ENCODE assay signal across 25 cellular contexts in genomic region chr2:2808551-2809058, GRCh38.
DNase-seq lines count a peak whose midpoint lies in the region; FAIRE-seq and TF ChIP-seq lines count a peak whose summit lies in the region.
"Had no signal": no experiment of that assay in that cellular context is flagged by ENCODE, and none has a peak within 500 bp of the region (broad histone marks: within the 10 kb centered on the region; RNA-seq: fewer than 3 reads in every experiment).

No MANE protein-coding gene starts in this region.

- no peaks in the 10 kb centered on the region for H3K27me3 ChIP-seq in endodermal cell (ENCODE audit: control insufficient read depth, insufficient read depth, low read length, poor library complexity, severe bottlenecking)
- H3K27me3 ChIP-seq: BLaER1 had no signal

- no peak overlapping the region for H3K27ac ChIP-seq in endodermal cell (ENCODE audit: low read depth, low read length)
- H3K27ac ChIP-seq in kidney (ENCODE audit: low read depth in 2 of 2, low read length in 2 of 2), result no peak overlapping the region
- H3K27ac ChIP-seq: 22Rv1, BLaER1, C4-2B, GM23248 had no signal

- peak; percentile 17 for DNase-seq in activated CD8-positive, alpha-beta memory T cell treated with anti-CD3 and anti-CD28 coated beads for 24 hours
- DNase-seq in activated CD8-positive, alpha-beta memory T cell treated with anti-CD3 and anti-CD28 coated beads, Interleukin-2, amount 50 U/mL, for 48 hours, result no peak
- DNase-seq in endodermal cell, result peak; percentile 26
- peak; percentile 22 for DNase-seq in kidney
- no peak for DNase-seq in amygdala (lab: John Stamatoyannopoulos, UW)
- no peak for DNase-seq in NCI-H524 (lab: John Stamatoyannopoulos, UW)
- no peak for DNase-seq in NCI-H1417 (lab: John Stamatoyannopoulos, UW)
- DNase-seq: Caco-2; CD4-positive, CD25-positive, alpha-beta regulatory T cell; CD8-positive, alpha-beta T cell; DMS 273 treated with DMSO at 0.1 percent for 48 hours; DMS79; EL; GDM1; GM23248; H9 had no signal

- TF ChIP-seq CTCF in endodermal cell (conservative IDR thresholded peaks at IDR 0.05) (no peak), kidney (IDR thresholded peaks at IDR 0.05; ENCODE audit: borderline replicate concordance, extremely low read depth, insufficient read depth) (no peak)

- H3K27me3 Mint-ChIP-seq in endodermal cell (ENCODE audit: insufficient read depth), result peaks cover 2% of the 10 kb centered on the region
- H3K27me3 Mint-ChIP-seq: B cell; CD4-positive, CD25-positive, alpha-beta regulatory T cell had no signal

- no peak for FAIRE-seq in kidney (lab: Jason Lieb, UNC)
- FAIRE-seq: A204.1, D721Med, GM12878, GM19239, H1 had no signal

- peaks cover 7% of the 10 kb centered on the region for H3K9me3 Mint-ChIP-seq in endodermal cell

- H3K36me3 ChIP-seq in endodermal cell (ENCODE audit: control insufficient read depth, insufficient read depth, low read length) (no peaks in the 10 kb centered on the region), kidney (ENCODE audit: control insufficient read depth in 1 of 2, insufficient read depth in 2 of 2, low read length in 2 of 2) (no peaks in the 10 kb centered on the region)
- H3K36me3 ChIP-seq: BLaER1 had no signal

- H3K4me3 Mint-ChIP-seq in endodermal cell, result no peak overlapping the region
- H3K4me3 Mint-ChIP-seq: B cell; CD8-positive, alpha-beta T cell; H9 had no signal

- H3K4me1 Mint-ChIP-seq in endodermal cell, result no peaks in the 10 kb centered on the region
- H3K4me1 Mint-ChIP-seq: B cell; CD4-positive, CD25-positive, alpha-beta regulatory T cell had no signal

- intact Hi-C loops in kidney (cut with DNase I), result no loop called here

- no peak overlapping the region for H3K4me3 ChIP-seq in endodermal cell (ENCODE audit: low read length)
- no peak overlapping the region for H3K4me3 ChIP-seq in kidney (ENCODE audit: low read length in 2 of 2)
- H3K4me3 ChIP-seq: BLaER1, GM12878, GM23248 had no signal

- H3K36me3 Mint-ChIP-seq in endodermal cell (ENCODE audit: low read depth), result peaks cover 1% of the 10 kb centered on the region
- H3K36me3 Mint-ChIP-seq: CD4-positive, CD25-positive, alpha-beta regulatory T cell; CD8-positive, alpha-beta T cell had no signal

- no peaks in the 10 kb centered on the region for H3K4me1 ChIP-seq in endodermal cell (ENCODE audit: control insufficient read depth, insufficient read depth, low read length)
- H3K4me1 ChIP-seq in kidney (ENCODE audit: control insufficient read depth in 1 of 2, insufficient read depth in 1 of 2, low read depth in 1 of 2, low read length in 2 of 2), result no peaks in the 10 kb centered on the region
- H3K4me1 ChIP-seq: Caco-2 had no signal

- no peak overlapping the region for H3K9ac ChIP-seq in endodermal cell (ENCODE audit: extremely low read depth, low read length, poor library complexity, severe bottlenecking)
- no peak overlapping the region for H3K9ac ChIP-seq in kidney (ENCODE audit: low read length in 2 of 2)
- H3K9ac ChIP-seq: BLaER1, GM23248 had no signal

- WGBS in endodermal cell (ENCODE audit: insufficient coverage in 1 of 2, insufficient read length in 1 of 2), 2 experiments, result 64 to 77% methylated on average over 4 to 7 of the region's 7 CpGs

- H3K9me3 ChIP-seq in endodermal cell (ENCODE audit: control insufficient read depth, low read length) (no peaks in the 10 kb centered on the region), kidney (ENCODE audit: control insufficient read depth in 1 of 2, low read length in 2 of 2) (peaks cover 0 to 8% of the 10 kb centered on the region in 2 donors)
- H3K9me3 ChIP-seq: Caco-2 had no signal

- H3K27ac Mint-ChIP-seq in endodermal cell, result no peak overlapping the region
- H3K27ac Mint-ChIP-seq: B cell; CD4-positive, CD25-positive, alpha-beta regulatory T cell; CD8-positive, alpha-beta T cell; H9 had no signal

Comparison
In these comparisons a context has a peak if more than half of its experiments do, and no peak if none do; other contexts are left out.
1. DNase-seq: peak in activated CD8-positive, alpha-beta memory T cell treated with anti-CD3 and anti-CD28 coated beads for 24 hours (single experiment), endodermal cell (single experiment) and kidney (single experiment); none in activated CD8-positive, alpha-beta memory T cell treated with anti-CD3 and anti-CD28 coated beads, Interleukin-2, amount 50 U/mL, for 48 hours (single experiment), amygdala (0 of 56), NCI-H524 (0 of 2) and NCI-H1417 (0 of 3).